In the genomic region with DNA sequence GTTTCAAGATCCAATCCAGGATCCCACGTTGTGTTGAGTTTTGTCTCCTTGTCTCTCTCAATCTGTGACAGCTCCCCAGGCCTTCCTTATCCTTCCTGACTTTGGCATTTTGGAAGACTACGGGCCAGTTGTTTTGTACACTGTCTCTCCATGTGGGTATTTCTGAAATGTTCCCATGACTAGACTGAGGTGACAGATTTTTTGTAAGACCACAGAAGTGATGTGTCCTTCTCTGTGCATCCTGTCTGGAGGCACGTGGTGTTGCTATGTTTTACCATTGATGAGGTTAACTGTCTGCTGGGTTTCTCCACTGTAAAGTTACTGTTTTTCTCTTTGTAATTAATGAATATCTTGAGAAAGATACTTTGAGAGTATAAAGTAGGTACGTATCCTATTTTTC, we compare ENCODE assay signal across 1 cellular context.
TF ChIP-seq lines count a peak whose summit lies in the region.

No MANE protein-coding gene starts in this region.

TF ChIP-seq in GM23338, 12 proteins besides CTCF, POLR2A, EP300 and RAD21:
- TF ChIP-seq, protein P1, sequence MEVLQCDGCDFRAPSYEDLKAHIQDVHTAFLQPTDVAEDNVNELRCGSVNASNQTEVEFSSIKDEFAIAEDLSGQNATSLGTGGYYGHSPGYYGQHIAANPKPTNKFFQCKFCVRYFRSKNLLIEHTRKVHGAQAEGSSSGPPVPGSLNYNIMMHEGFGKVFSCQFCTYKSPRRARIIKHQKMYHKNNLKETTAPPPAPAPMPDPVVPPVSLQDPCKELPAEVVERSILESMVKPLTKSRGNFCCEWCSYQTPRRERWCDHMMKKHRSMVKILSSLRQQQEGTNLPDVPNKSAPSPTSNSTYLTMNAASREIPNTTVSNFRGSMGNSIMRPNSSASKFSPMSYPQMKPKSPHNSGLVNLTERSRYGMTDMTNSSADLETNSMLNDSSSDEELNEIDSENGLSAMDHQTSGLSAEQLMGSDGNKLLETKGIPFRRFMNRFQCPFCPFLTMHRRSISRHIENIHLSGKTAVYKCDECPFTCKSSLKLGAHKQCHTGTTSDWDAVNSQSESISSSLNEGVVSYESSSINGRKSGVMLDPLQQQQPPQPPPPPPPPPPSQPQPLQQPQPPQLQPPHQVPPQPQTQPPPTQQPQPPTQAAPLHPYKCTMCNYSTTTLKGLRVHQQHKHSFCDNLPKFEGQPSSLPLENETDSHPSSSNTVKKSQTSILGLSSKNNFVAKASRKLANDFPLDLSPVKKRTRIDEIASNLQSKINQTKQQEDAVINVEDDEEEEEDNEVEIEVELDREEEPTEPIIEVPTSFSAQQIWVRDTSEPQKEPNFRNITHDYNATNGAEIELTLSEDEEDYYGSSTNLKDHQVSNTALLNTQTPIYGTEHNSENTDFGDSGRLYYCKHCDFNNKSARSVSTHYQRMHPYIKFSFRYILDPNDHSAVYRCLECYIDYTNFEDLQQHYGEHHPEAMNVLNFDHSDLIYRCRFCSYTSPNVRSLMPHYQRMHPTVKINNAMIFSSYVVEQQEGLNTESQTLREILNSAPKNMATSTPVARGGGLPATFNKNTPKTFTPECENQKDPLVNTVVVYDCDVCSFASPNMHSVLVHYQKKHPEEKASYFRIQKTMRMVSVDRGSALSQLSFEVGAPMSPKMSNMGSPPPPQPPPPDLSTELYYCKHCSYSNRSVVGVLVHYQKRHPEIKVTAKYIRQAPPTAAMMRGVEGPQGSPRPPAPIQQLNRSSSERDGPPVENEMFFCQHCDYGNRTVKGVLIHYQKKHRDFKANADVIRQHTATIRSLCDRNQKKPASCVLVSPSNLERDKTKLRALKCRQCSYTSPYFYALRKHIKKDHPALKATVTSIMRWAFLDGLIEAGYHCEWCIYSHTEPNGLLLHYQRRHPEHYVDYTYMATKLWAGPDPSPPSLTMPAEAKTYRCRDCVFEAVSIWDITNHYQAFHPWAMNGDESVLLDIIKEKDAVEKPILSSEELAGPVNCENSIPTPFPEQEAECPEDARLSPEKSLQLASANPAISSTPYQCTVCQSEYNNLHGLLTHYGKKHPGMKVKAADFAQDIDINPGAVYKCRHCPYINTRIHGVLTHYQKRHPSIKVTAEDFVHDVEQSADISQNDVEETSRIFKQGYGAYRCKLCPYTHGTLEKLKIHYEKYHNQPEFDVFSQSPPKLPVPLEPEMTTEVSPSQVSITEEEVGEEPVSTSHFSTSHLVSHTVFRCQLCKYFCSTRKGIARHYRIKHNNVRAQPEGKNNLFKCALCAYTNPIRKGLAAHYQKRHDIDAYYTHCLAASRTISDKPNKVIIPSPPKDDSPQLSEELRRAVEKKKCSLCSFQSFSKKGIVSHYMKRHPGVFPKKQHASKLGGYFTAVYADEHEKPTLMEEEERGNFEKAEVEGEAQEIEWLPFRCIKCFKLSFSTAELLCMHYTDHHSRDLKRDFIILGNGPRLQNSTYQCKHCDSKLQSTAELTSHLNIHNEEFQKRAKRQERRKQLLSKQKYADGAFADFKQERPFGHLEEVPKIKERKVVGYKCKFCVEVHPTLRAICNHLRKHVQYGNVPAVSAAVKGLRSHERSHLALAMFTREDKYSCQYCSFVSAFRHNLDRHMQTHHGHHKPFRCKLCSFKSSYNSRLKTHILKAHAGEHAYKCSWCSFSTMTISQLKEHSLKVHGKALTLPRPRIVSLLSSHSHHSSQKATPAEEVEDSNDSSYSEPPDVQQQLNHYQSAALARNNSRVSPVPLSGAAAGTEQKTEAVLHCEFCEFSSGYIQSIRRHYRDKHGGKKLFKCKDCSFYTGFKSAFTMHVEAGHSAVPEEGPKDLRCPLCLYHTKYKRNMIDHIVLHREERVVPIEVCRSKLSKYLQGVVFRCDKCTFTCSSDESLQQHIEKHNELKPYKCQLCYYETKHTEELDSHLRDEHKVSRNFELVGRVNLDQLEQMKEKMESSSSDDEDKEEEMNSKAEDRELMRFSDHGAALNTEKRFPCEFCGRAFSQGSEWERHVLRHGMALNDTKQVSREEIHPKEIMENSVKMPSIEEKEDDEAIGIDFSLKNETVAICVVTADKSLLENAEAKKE (CRISPR knock-in tag; IDR thresholded peaks at IDR 0.05): no peak
- TF ChIP-seq ETS1 (IDR thresholded peaks at IDR 0.05) (no peak), EZH2 (IDR thresholded peaks at IDR 0.05; ENCODE audit: low read depth, unreplicated experiment) (no peak), EZH2phosphoT487 (IDR thresholded peaks at IDR 0.05; ENCODE audit: unreplicated experiment) (no peak), CREB1 (CRISPR knock-in tag; IDR thresholded peaks at IDR 0.05; ENCODE audit: low read depth) (no peak), POLR2AphosphoS5 (IDR thresholded peaks at IDR 0.05; ENCODE audit: low read depth) (no peak), JUNB (IDR thresholded peaks at IDR 0.05; ENCODE audit: unreplicated experiment) (no peak)
TF ChIP-seq in GM23338: peak in this region for 0.
